ENCODE assay signal across 33 cellular contexts in genomic region chr4:173440888-173441287, GRCh38. TPM values are rescaled to one million over a fixed set of nuclear protein-coding genes. Genes with fewer than 3 reads are reported as not detected.
"Had no signal": no experiment of that assay in that cellular context is flagged by ENCODE, and none has a peak within 500 bp of the region (broad histone marks: within the 10 kb centered on the region; RNA-seq: fewer than 3 reads in every experiment).

No MANE protein-coding gene starts in this region.

- H3K4me3 Mint-ChIP-seq: activated B cell treated with CpG ODN at 0.5 μM for 24 hours; activated naive CD8-positive, alpha-beta T cell treated with anti-CD3 and anti-CD28 coated beads, Interleukin-2, amount 10 ng/mL, durations not matched to agents 7 days and 5 days; activated T-cell treated with anti-CD3 and anti-CD28 coated beads, Interleukin-2, amount 50 U/mL, for 72 hours; central memory CD8-positive, alpha-beta T cell; IgD-negative memory B cell; T-helper 1 cell treated with Interleukin-12 subunit alpha and Interleukin-12 subunit beta and Interleukin-4 antibody, amounts not matched to agents 30 μg/mL and 1 μg/mL, for 36 hours had no signal

- H3K36me3 Mint-ChIP-seq: activated naive CD8-positive, alpha-beta T cell treated with anti-CD3 and anti-CD28 coated beads, Interleukin-2, amount 10 ng/mL, durations not matched to agents 7 days and 5 days; IgD-negative memory B cell had no signal

- H3K27ac Mint-ChIP-seq: activated B cell treated with CpG ODN at 0.5 μM for 24 hours; activated naive CD8-positive, alpha-beta T cell treated with anti-CD3 and anti-CD28 coated beads, Interleukin-2, amount 10 ng/mL, durations not matched to agents 7 days and 5 days; activated T-cell treated with anti-CD3 and anti-CD28 coated beads, Interleukin-2, amount 50 U/mL, for 72 hours; activated T-helper 2 cell treated with anti-CD3 and anti-CD28 coated beads, Interferon-gamma antibody, Interleukin-2, Interleukin-4, amounts not matched to agents 10 μg/mL and 5 μg/mL and 100 μg/mL, durations not matched to agents 14 hours and 24 hours and 36 hours; IgD-negative memory B cell had no signal

- DNase-seq: activated B cell treated with CpG ODN at 0.5 μM for 24 hours; activated CD4-positive, CD25-positive, alpha-beta regulatory T cell treated with anti-CD3 and anti-CD28 coated beads, Interleukin-2, amount 50 U/mL, for 72 hours; activated CD8-positive, alpha-beta memory T cell treated with anti-CD3 and anti-CD28 coated beads, Interleukin-2, amount 50 U/mL, for 4 hours; activated gamma-delta T cell; activated naive CD4-positive, alpha-beta T cell treated with anti-CD3 and anti-CD28 coated beads, Interleukin-2, amount 50 U/mL, for 16 hours; activated naive CD8-positive, alpha-beta T cell treated with anti-CD3 and anti-CD28 coated beads, Interleukin-2, amount 10 ng/mL, durations not matched to agents 7 days and 5 days; activated T-cell treated with anti-CD3 and anti-CD28 coated beads for 4 hours; activated T-cell treated with anti-CD3 and anti-CD28 coated beads, Interleukin-2, amount 50 U/mL, for 72 hours; amygdala; colonic mucosa; Karpas-422; KBM-7; NCI-H1048; NCI-H1105 treated with DMSO at 0.1 percent for 48 hours; NCI-H1436; NCI-H1694; NCI-H1930; NCI-H2081 treated with DMSO at 0.1 percent for 48 hours; NCI-H226; NCI-H446 treated with DMSO at 0.1 percent for 48 hours; NCI-H524; NCI-H69; NCI-H82; SHP77; SK-N-SH; T-helper 9 cell had no signal

- H3K27me3 Mint-ChIP-seq: activated B cell treated with CpG ODN at 0.5 μM for 24 hours; central memory CD8-positive, alpha-beta T cell; IgD-negative memory B cell had no signal

- H3K4me1 Mint-ChIP-seq: activated B cell treated with CpG ODN at 0.5 μM for 24 hours; central memory CD8-positive, alpha-beta T cell; IgD-negative memory B cell had no signal

- ATAC-seq: activated T-cell treated with anti-CD3 and anti-CD28 coated beads, Interleukin-2, amount 50 U/mL, for 72 hours; Panc1 had no signal

- H3K9me3 Mint-ChIP-seq: activated B cell treated with CpG ODN at 0.5 μM for 24 hours; activated naive CD8-positive, alpha-beta T cell treated with anti-CD3 and anti-CD28 coated beads, Interleukin-2, amount 10 ng/mL, durations not matched to agents 7 days and 5 days; activated T-cell treated with anti-CD3 and anti-CD28 coated beads, Interleukin-2, amount 50 U/mL, for 72 hours; activated T-helper 2 cell treated with anti-CD3 and anti-CD28 coated beads, Interferon-gamma antibody, Interleukin-2, Interleukin-4, amounts not matched to agents 10 μg/mL and 5 μg/mL and 100 μg/mL, durations not matched to agents 14 hours and 24 hours and 36 hours; central memory CD8-positive, alpha-beta T cell; T-helper 1 cell treated with Interleukin-12 subunit alpha and Interleukin-12 subunit beta and Interleukin-4 antibody, amounts not matched to agents 30 μg/mL and 1 μg/mL, for 36 hours had no signal

RNA-seq across cellular contexts. Expression of gene SCRG1, which starts 42.0 kb away (rescaled TPM):
- total RNA-seq: activated B cell treated with CpG ODN at 0.5 μM for 24 hours; activated naive CD8-positive, alpha-beta T cell treated with anti-CD3 and anti-CD28 coated beads, Interleukin-2, amount 10 ng/mL, durations not matched to agents 7 days and 5 days; activated T-cell treated with anti-CD3 and anti-CD28 coated beads, Interleukin-2, amount 50 U/mL, for 72 hours; activated T-helper 2 cell treated with anti-CD3 and anti-CD28 coated beads, Interferon-gamma antibody, Interleukin-2, Interleukin-4, amounts not matched to agents 10 μg/mL and 5 μg/mL and 100 μg/mL, durations not matched to agents 14 hours and 24 hours and 36 hours; MCF 10A; SJSA1 had no signal
